In the genomic region with DNA sequence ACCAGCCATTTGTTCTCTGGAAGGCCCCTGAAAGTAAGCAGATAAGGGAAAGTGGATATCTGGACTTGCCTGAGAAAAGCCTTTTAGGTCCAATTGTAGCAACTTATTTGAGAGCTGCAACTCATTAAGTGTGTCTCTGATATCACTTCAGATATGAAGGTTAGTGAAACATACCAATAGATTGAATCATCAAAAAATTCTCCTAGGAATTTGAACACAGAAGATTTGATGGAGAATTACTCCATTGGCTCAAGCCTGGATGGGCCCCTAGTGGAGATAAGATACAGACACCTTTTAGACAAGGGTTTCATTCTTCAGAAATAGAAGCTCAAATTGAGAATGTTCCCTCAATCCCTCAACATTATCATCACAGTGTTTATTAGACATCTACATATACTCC, we compare ENCODE assay signal across 15 cellular contexts.
A peak's percentile ranks its signal among the peaks of the same experiment; 100 is the strongest.
DNase-seq lines count a peak whose midpoint lies in the region; ATAC-seq and TF ChIP-seq lines count a peak whose summit lies in the region.
"Had no signal": no experiment of that assay in that cellular context is flagged by ENCODE, and none has a peak within 500 bp of the region (broad histone marks: within the 10 kb centered on the region; RNA-seq: fewer than 3 reads in every experiment).

No MANE protein-coding gene starts in this region.

- no peak overlapping the region for H3K4me2 ChIP-seq in mammary epithelial cell (ENCODE audit: insufficient read depth, low read depth, low read length)

- TF ChIP-seq CTCF in mammary epithelial cell (conservative IDR thresholded peaks at IDR 0.05 in 1 of 2, IDR thresholded peaks at IDR 0.05 in 1 of 2; ENCODE audit: extremely low read depth in 1 of 2, insufficient read depth in 1 of 2, low read depth in 1 of 2, low read length in 2 of 2) (peak; percentile 35), MCF 10A (IDR thresholded peaks at IDR 0.05; ENCODE audit: unreplicated experiment) (no peak), fibroblast of the aortic adventitia (IDR thresholded peaks at IDR 0.05; ENCODE audit: insufficient read depth, low read length) (peak; percentile 56)

- CTCF ChIA-PET in mammary epithelial cell (lab: Charles Lee; ENCODE audit: low non-redundant PET) = no interaction called here
- CTCF ChIA-PET in MCF 10A (lab: Yijun Ruan, JAX) = no interaction called here

- H3K4me3 ChIP-seq in mammary epithelial cell (replicated peaks in 1 of 3; ENCODE audit: insufficient read depth in 1 of 3, low read depth in 2 of 3, low read length in 3 of 3) (no peak overlapping the region), fibroblast of the aortic adventitia (ENCODE audit: low read depth, low read length) (no peak overlapping the region)
- H3K4me3 ChIP-seq: esophagus muscularis mucosa, left ventricle myocardium inferior, stomach had no signal

- no TSS peak for BruUV-seq in mammary epithelial cell (replicated peaks; lab: Mats Ljungman, UMichigan)
- no TSS peak for BruUV-seq in MCF 10A (replicated peaks; lab: Mats Ljungman, UMichigan)

- H2AFZ ChIP-seq in mammary epithelial cell (ENCODE audit: low read depth, low read length) = no peak overlapping the region

- H3K4me1 Mint-ChIP-seq in MCF 10A (ENCODE audit: insufficient read depth, unreplicated experiment) = no peaks in the 10 kb centered on the region
- H3K4me1 Mint-ChIP-seq: brain had no signal

- no peaks in the 10 kb centered on the region for H3K27me3 Mint-ChIP-seq in MCF 10A (ENCODE audit: insufficient read depth, unreplicated experiment)
- H3K27me3 Mint-ChIP-seq: brain had no signal

- POLR2A ChIA-PET in MCF 10A (lab: Yijun Ruan, JAX) = no interaction called here

- H3K9me3 Mint-ChIP-seq in MCF 10A (ENCODE audit: unreplicated experiment) = no peaks in the 10 kb centered on the region
- H3K9me3 Mint-ChIP-seq: activated T-cell treated with anti-CD3 and anti-CD28 coated beads, Interleukin-2, amount 50 U/mL, for 4 hours; brain had no signal

- H3K9me3 ChIP-seq in mammary epithelial cell (replicated peaks; ENCODE audit: insufficient read depth, low read length) = no peaks in the 10 kb centered on the region
- H3K9me3 ChIP-seq: esophagus muscularis mucosa, left ventricle myocardium inferior, stomach had no signal

- no peaks in the 10 kb centered on the region for H4K20me1 ChIP-seq in mammary epithelial cell (ENCODE audit: insufficient read depth, low read length)

- H3K27ac ChIP-seq in mammary epithelial cell (ENCODE audit: insufficient read depth, low read depth, low read length) = no peak overlapping the region
- H3K27ac ChIP-seq: esophagus muscularis mucosa, left ventricle myocardium inferior, stomach had no signal

- ATAC-seq in activated CD4-positive, CD25-positive, alpha-beta regulatory T cell treated with anti-CD3 and anti-CD28 coated beads, Interleukin-2, amount 50 U/mL, for 24 hours = no peak
- ATAC-seq: activated T-cell treated with anti-CD3 and anti-CD28 coated beads, Interleukin-2, amount 50 U/mL, for 4 hours had no signal

- H3K27ac Mint-ChIP-seq in MCF 10A (ENCODE audit: low read depth, unreplicated experiment) = no peak overlapping the region

- no peaks in the 10 kb centered on the region for H3K36me3 ChIP-seq in mammary epithelial cell (ENCODE audit: insufficient read depth, low read length)
- H3K36me3 ChIP-seq: esophagus muscularis mucosa, left ventricle myocardium inferior, stomach had no signal

- H3K27me3 ChIP-seq in mammary epithelial cell (ENCODE audit: insufficient read depth, low read length) = no peaks in the 10 kb centered on the region
- H3K27me3 ChIP-seq: esophagus muscularis mucosa, stomach had no signal

- intact Hi-C loops in mammary epithelial cell (cut with micrococcal nuclease) = loop anchor here (2.0 kb wide), 1 partner anchor 434 kb away; no protein-coding TSS in a partner anchor
- intact Hi-C loops in MCF 10A (cut with micrococcal nuclease) = no loop called here

- H3K79me2 ChIP-seq in mammary epithelial cell (ENCODE audit: insufficient read depth, low read length) = no peaks in the 10 kb centered on the region

- H3K36me3 Mint-ChIP-seq in MCF 10A (ENCODE audit: insufficient read depth, unreplicated experiment) = no peaks in the 10 kb centered on the region
- H3K36me3 Mint-ChIP-seq: brain had no signal

- in situ Hi-C loops in mammary epithelial cell (cut with MboI; ENCODE audit: low sequenced_read_pairs in 2 of 2) = no loop called here

- H3K4me1 ChIP-seq in mammary epithelial cell (ENCODE audit: insufficient read depth, low read length) = peaks cover 3% of the 10 kb centered on the region
- H3K4me1 ChIP-seq: esophagus muscularis mucosa, stomach had no signal

- dilution Hi-C loops in mammary epithelial cell (cut with HindIII; ENCODE audit: low sequenced_read_pairs) = no loop called here

- DNase-seq in mammary epithelial cell = peak; percentile 14
- DNase-seq in MCF 10A (ENCODE audit: unreplicated experiment) = no peak
- DNase-seq in SK-N-DZ (ENCODE audit: low spot score) = peak; percentile 11
- DNase-seq in fibroblast of the aortic adventitia (ENCODE audit: low read depth) = peak; percentile 71
- no peak for DNase-seq in medulla oblongata (ENCODE audit: extremely low spot score)
- no peak for DNase-seq in cerebellum (ENCODE audit: low spot score)
- DNase-seq in CD1c-positive myeloid dendritic cell (ENCODE audit: extremely low spot score) = no peak
- DNase-seq: activated T-cell treated with anti-CD3 and anti-CD28 coated beads, Interleukin-2, amount 50 U/mL, for 4 hours; left ventricle myocardium inferior; NCI-H2081; stimulated activated CD4-positive, alpha-beta T cell treated with anti-CD3 and anti-CD28 coated beads, Interleukin-2, amount 100 ng/mL, for 48 hours; stomach had no signal

- H3K4me3 Mint-ChIP-seq in MCF 10A (ENCODE audit: unreplicated experiment) = no peak overlapping the region
- H3K4me3 Mint-ChIP-seq: activated T-cell treated with anti-CD3 and anti-CD28 coated beads, Interleukin-2, amount 50 U/mL, for 4 hours had no signal

- H3K9ac ChIP-seq in mammary epithelial cell (ENCODE audit: insufficient read depth, low read length) = no peak overlapping the region

Comparison
In these comparisons a context has a peak if more than half of its experiments do, and no peak if none do; other contexts are left out.
1. DNase-seq: peak in mammary epithelial cell (single experiment), SK-N-DZ (single experiment) and fibroblast of the aortic adventitia (single experiment); none in MCF 10A (single experiment), medulla oblongata (single experiment), cerebellum (single experiment) and CD1c-positive myeloid dendritic cell (single experiment).